11 cellular contexts compared by ENCODE assay signal in genomic region chrX:74922922-74923321, GRCh38. TPM values are rescaled to one million over a fixed set of nuclear protein-coding genes. Genes with fewer than 3 reads are reported as not detected.
A peak's percentile ranks its signal among the peaks of the same experiment; 100 is the strongest.
DNase-seq lines count a peak whose midpoint lies in the region; ATAC-seq and TF ChIP-seq lines count a peak whose summit lies in the region.
"Had no signal": no experiment of that assay in that cellular context is flagged by ENCODE, and none has a peak within 500 bp of the region (broad histone marks: within the 10 kb centered on the region; RNA-seq: fewer than 3 reads in every experiment).

No MANE protein-coding gene starts in this region.

- TF ChIP-seq CTCF in dorsolateral prefrontal cortex (IDR thresholded peaks at IDR 0.05 in 54 of 56, conservative IDR thresholded peaks at IDR 0.05 in 2 of 56; ENCODE audit: low read depth in 1 of 56, partially characterized antibody in 56 of 56): no peak

- H3K27me3 ChIP-seq in dorsolateral prefrontal cortex (peaks cover 0 to 36% (median 4%) of the 10 kb centered on the region in 45 donors), aorta (ENCODE audit: control insufficient read depth in 1 of 2, insufficient read depth in 2 of 2, low read length in 1 of 2) (no peaks in the 10 kb centered on the region)

- ATAC-seq in GM18870 (IDR thresholded peaks at IDR 0.05; ENCODE audit: unreplicated experiment): peak; percentile 86
- peak; percentile 65 for ATAC-seq in GM21737 (IDR thresholded peaks at IDR 0.05; ENCODE audit: unreplicated experiment)
- ATAC-seq in HG03432 (IDR thresholded peaks at IDR 0.05; ENCODE audit: unreplicated experiment): peak; percentile 69
- no peak for ATAC-seq in aorta (ENCODE audit: low FRiP score)

- no peaks in the 10 kb centered on the region for H3K9me3 ChIP-seq in aorta (ENCODE audit: control insufficient read depth, low read length)
- H3K9me3 ChIP-seq: spleen had no signal

- H3K4me1 ChIP-seq in aorta (ENCODE audit: control insufficient read depth in 1 of 2, insufficient read depth in 2 of 2, low read length in 2 of 2): no peaks in the 10 kb centered on the region

- intact Hi-C loops in dorsolateral prefrontal cortex (cut with DNase I) (no loop called here), aorta (cut with DNase I) (loop anchor here in 1 of 2 donors (10.0 kb wide), 2 partner anchors 308 to 622 kb away; partner anchors contain the start of gene RLIM)

- H3K27ac ChIP-seq in dorsolateral prefrontal cortex: no peak overlapping the region
- H3K27ac ChIP-seq in aorta (ENCODE audit: low read depth in 1 of 2, low read length in 2 of 2): no peak overlapping the region
- H3K27ac ChIP-seq: spleen, VCaP had no signal

- WGBS in aorta, 2 donors: 71 to 88% methylated on average over 4 of the region's 4 CpGs

- DNase-seq in dorsolateral prefrontal cortex: no peak
- DNase-seq in stimulated activated CD4-positive, alpha-beta T cell treated with anti-CD3 and anti-CD28 coated beads, Interleukin-4, amount 100 ng/mL, for 1 hour: no peak
- DNase-seq in NCI-H510A (lab: John Stamatoyannopoulos, UW): no peak
- DNase-seq in aorta: no peak
- DNase-seq in foreskin melanocyte: no peak
- DNase-seq: NCI-H69, spleen had no signal

- H3K36me3 ChIP-seq in aorta (ENCODE audit: control insufficient read depth in 1 of 2, insufficient read depth in 2 of 2, low read length in 1 of 2): no peaks in the 10 kb centered on the region
- H3K36me3 ChIP-seq: spleen had no signal

- H3K4me3 ChIP-seq in dorsolateral prefrontal cortex (peak overlapping the region in 30 of 59 donors; percentile 26 to 71 (median 62)), aorta (ENCODE audit: low read length in 2 of 2) (no peak overlapping the region)

RNA-seq across cellular contexts. Expression of gene NEXMIF, which starts 2.3 kb away (rescaled TPM):
- 10 to 100 TPM in 111 of 120 experiments, 1 to 10 TPM in 9; 7.5 to 28.3 (median 17.2) TPM for total RNA-seq in dorsolateral prefrontal cortex
- 1 to 10 TPM; 3.2 to 4.1 TPM for total RNA-seq in aorta
- polyA plus RNA-seq in aorta: under 1 TPM in 1 of 2 donors, not detected in 1; 0.05 TPM

Comparison
In these comparisons a context has a peak if more than half of its experiments do, and no peak if none do; other contexts are left out.
1. H3K4me3 ChIP-seq: peak in dorsolateral prefrontal cortex (30 of 59); none in aorta (0 of 2).